8 cellular contexts compared by ENCODE assay signal in the genomic region with DNA sequence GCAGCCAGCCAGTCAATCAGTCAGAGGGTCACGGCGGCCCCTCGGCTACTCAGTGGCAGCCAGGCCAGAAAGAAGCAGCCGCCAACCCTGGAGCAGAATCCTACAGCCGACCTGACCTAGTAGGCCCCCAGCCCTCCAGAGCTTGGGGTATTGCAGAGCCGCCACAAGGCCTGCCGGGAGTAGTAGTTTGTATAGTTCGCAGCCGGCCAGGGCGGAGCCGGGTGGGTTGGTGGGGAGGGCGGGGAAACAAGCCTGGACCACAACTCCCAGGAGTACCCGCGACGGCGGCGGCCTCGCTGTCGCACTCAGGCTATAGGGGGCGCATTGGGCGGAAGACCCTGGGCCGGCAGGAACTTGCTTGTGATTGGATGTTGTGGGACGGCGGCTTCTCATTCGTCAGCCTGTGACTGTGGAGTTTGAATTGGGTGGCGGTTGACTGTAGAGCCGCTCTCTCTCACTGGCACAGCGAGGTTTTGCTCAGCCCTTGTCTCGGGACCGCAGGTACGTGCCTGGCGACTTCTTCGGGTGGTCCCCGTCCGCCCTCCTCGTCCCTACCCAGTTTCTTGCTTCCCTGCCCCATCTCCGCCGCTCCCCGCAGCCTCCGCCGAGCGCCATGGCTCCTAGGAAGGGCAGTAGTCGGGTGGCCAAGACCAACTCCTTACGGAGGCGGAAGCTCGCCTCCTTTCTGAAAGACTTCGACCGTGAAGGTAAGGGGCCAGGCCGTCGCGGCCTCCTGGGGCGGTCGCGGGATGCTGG. TPM values are rescaled to one million over a fixed set of nuclear protein-coding genes. Genes with fewer than 3 reads are reported as not detected.
DNase-seq lines count a peak whose midpoint lies in the region; ATAC-seq and TF ChIP-seq lines count a peak whose summit lies in the region.

A gene (plus strand): TSS at position 439 of the 756 bp plus-strand sequence. CDS start 175 bp downstream, at position 614.

- peak within 1 kb of the TSS; percentile 90 for H3K4me3 ChIP-seq in CD8-positive, alpha-beta T cell (ENCODE audit: low read depth, low read length)
- H3K4me3 ChIP-seq in dorsolateral prefrontal cortex = peak within 1 kb of the TSS; percentile 60 to 100 (median 89)
- H3K4me3 ChIP-seq in right lobe of liver = peak within 1 kb of the TSS; percentile 79 to 97 (median 85)

- peak; percentile 36 for TF ChIP-seq POLR2A in right lobe of liver (IDR thresholded peaks at IDR 0.05)

- no peaks in the 10 kb centered on the region for H3K27me3 ChIP-seq in CD8-positive, alpha-beta T cell (ENCODE audit: insufficient read depth, low read length)
- H3K27me3 ChIP-seq in dorsolateral prefrontal cortex = no peaks in the 10 kb centered on the region
- no peaks in the 10 kb centered on the region for H3K27me3 ChIP-seq in right lobe of liver

- peak; percentile 88 for ATAC-seq in CD8-positive, alpha-beta T cell
- ATAC-seq in GM19452 (IDR thresholded peaks at IDR 0.05; ENCODE audit: unreplicated experiment) = peak; percentile 79
- peak; percentile 92 to 96 (median 94) for ATAC-seq in right lobe of liver

- POLR2A ChIA-PET in CD8-positive, alpha-beta T cell (lab: Charles Lee) = interaction anchor here (0.6 to 1.7 kb wide), 4 partner anchors 10 to 150 kb away, joined by 3 to 5 read pairs (median 4); a partner anchor contains a TSS
- POLR2A ChIA-PET in activated CD4-positive, alpha-beta memory T cell treated with anti-CD3 and anti-CD28 coated beads for 36 hours (lab: Charles Lee) = interaction anchor here (0.7 to 2.2 kb wide), 10 partner anchors 10 to 320 kb away, joined by 3 to 11 read pairs (median 3); a partner anchor contains a TSS

- H3K36me3 ChIP-seq in CD8-positive, alpha-beta T cell (ENCODE audit: insufficient read depth, low read length) = no peaks in the 10 kb centered on the region
- H3K36me3 ChIP-seq in right lobe of liver = peaks cover 0 to 4% (median 0%) of the 10 kb centered on the region in 4 donors

- peaks cover 19% of the 10 kb centered on the region for H3K36me3 Mint-ChIP-seq in CD8-positive, alpha-beta T cell
- peaks cover 37% of the 10 kb centered on the region for H3K36me3 Mint-ChIP-seq in activated CD4-positive, alpha-beta memory T cell treated with anti-CD3 and anti-CD28 coated beads for 36 hours

- intact Hi-C loops in CD8-positive, alpha-beta T cell (cut with DNase I, micrococcal nuclease) = loop anchor here (1.0 to 10.0 kb wide), 11 partner anchors 115 to 1607 kb away; a partner anchor contains a TSS
- intact Hi-C loops in activated CD4-positive, alpha-beta memory T cell treated with anti-CD3 and anti-CD28 coated beads for 36 hours (cut with micrococcal nuclease) = loop anchor here (1.0 to 5.0 kb wide), 9 partner anchors 47 to 300 kb away; a partner anchor contains a TSS
- intact Hi-C loops in dorsolateral prefrontal cortex (cut with DNase I) = loop anchor here (1.0 to 10.0 kb wide), 4 partner anchors 27 to 167 kb away; a partner anchor contains a TSS
- intact Hi-C loops in right lobe of liver (cut with DNase I) = no loop called here

- WGBS in right lobe of liver (ENCODE audit: insufficient coverage, low coverage, low lambda C conversion rate, missing lambda C conversion rate) = 0% methylated on average over 19 of the region's 54 CpGs

- H3K27ac Mint-ChIP-seq in CD8-positive, alpha-beta T cell = peak within 1 kb of the TSS; percentile 90
- peak within 1 kb of the TSS; percentile 88 for H3K27ac Mint-ChIP-seq in activated CD4-positive, alpha-beta memory T cell treated with anti-CD3 and anti-CD28 coated beads for 36 hours

- no peaks in the 10 kb centered on the region for H3K9me3 ChIP-seq in CD8-positive, alpha-beta T cell (ENCODE audit: low read length)
- no peaks in the 10 kb centered on the region for H3K9me3 ChIP-seq in right lobe of liver

- peak within 1 kb of the TSS; percentile 54 for H3K27ac ChIP-seq in CD8-positive, alpha-beta T cell (ENCODE audit: low read depth, low read length)
- H3K27ac ChIP-seq in dorsolateral prefrontal cortex (peak within 1 kb of the TSS in 49 of 59 donors; percentile 6 to 90 (median 67)), right lobe of liver (peak within 1 kb of the TSS; percentile 34 to 62 (median 54))

- peaks cover 28% of the 10 kb centered on the region for H3K4me1 ChIP-seq in CD8-positive, alpha-beta T cell (ENCODE audit: insufficient read depth, low read length)
- H3K4me1 ChIP-seq in right lobe of liver = peaks cover 0 to 24% (median 5%) of the 10 kb centered on the region in 4 donors

- TF ChIP-seq CTCF in CD8-positive, alpha-beta T cell (IDR thresholded peaks at IDR 0.05) = peak; percentile 42
- peak; percentile 72 to 93 (median 85) for TF ChIP-seq CTCF in dorsolateral prefrontal cortex (IDR thresholded peaks at IDR 0.05 in 54 of 56, conservative IDR thresholded peaks at IDR 0.05 in 2 of 56; ENCODE audit: low read depth in 1 of 56, partially characterized antibody in 56 of 56)
- peak; percentile 25 to 74 (median 62) for TF ChIP-seq CTCF in right lobe of liver (IDR thresholded peaks at IDR 0.05)

- H3K27me3 Mint-ChIP-seq in CD8-positive, alpha-beta T cell (ENCODE audit: low read depth) = no peaks in the 10 kb centered on the region
- no peaks in the 10 kb centered on the region for H3K27me3 Mint-ChIP-seq in activated CD4-positive, alpha-beta memory T cell treated with anti-CD3 and anti-CD28 coated beads for 36 hours

- peaks cover 39% of the 10 kb centered on the region for H3K4me1 Mint-ChIP-seq in CD8-positive, alpha-beta T cell (ENCODE audit: low read depth)
- H3K4me1 Mint-ChIP-seq in activated CD4-positive, alpha-beta memory T cell treated with anti-CD3 and anti-CD28 coated beads for 36 hours (ENCODE audit: low read depth) = peaks cover 31% of the 10 kb centered on the region

- CTCF ChIA-PET in CD8-positive, alpha-beta T cell (lab: Charles Lee) = interaction anchor here (1.3 to 2.8 kb wide), 3 partner anchors 10 to 168 kb away, joined by 3 to 11 read pairs (median 8); a partner anchor contains a TSS
- CTCF ChIA-PET in activated CD4-positive, alpha-beta memory T cell treated with anti-CD3 and anti-CD28 coated beads for 36 hours (lab: Charles Lee) = interaction anchor here (0.7 to 5.2 kb wide), 9 partner anchors 10 to 1223 kb away, joined by 3 to 47 read pairs (median 3); a partner anchor contains a TSS

- peak; percentile 97 to 99 (median 99) for DNase-seq in CD8-positive, alpha-beta T cell
- DNase-seq in HK-2 (ENCODE audit: unreplicated experiment) (peak; percentile 99), NCI-H82 treated with DMSO at 0.1 percent for 48 hours (lab: John Stamatoyannopoulos, UW; ENCODE audit: unreplicated experiment) (peak; percentile 97), dorsolateral prefrontal cortex (peak; percentile 94 to 99 (median 98)), right lobe of liver (peak; percentile 98 to 99 (median 99))
- peak; percentile 99 for DNase-seq in activated CD4-positive, alpha-beta memory T cell treated with anti-CD3 and anti-CD28 coated beads for 36 hours
- DNase-seq in stimulated activated CD4-positive, alpha-beta T cell treated with anti-CD3 and anti-CD28 coated beads, Interleukin-4, amount 100 ng/mL, for 4 hours = peak; percentile 96 to 98

- peak within 1 kb of the TSS; percentile 88 for H3K4me3 Mint-ChIP-seq in CD8-positive, alpha-beta T cell
- H3K4me3 Mint-ChIP-seq in activated CD4-positive, alpha-beta memory T cell treated with anti-CD3 and anti-CD28 coated beads for 36 hours = peak within 1 kb of the TSS; percentile 97

- no peaks in the 10 kb centered on the region for H3K9me3 Mint-ChIP-seq in CD8-positive, alpha-beta T cell
- no peaks in the 10 kb centered on the region for H3K9me3 Mint-ChIP-seq in activated CD4-positive, alpha-beta memory T cell treated with anti-CD3 and anti-CD28 coated beads for 36 hours

RNA-seq across cellular contexts. Expression of the gene that starts here (rescaled TPM):
- under 1 TPM; 0.25 to 0.62 TPM for total RNA-seq in CD8-positive, alpha-beta T cell
- total RNA-seq in activated CD4-positive, alpha-beta memory T cell treated with anti-CD3 and anti-CD28 coated beads for 36 hours = 10 to 100 TPM; 55.0 to 56.0 TPM
- total RNA-seq in dorsolateral prefrontal cortex (1 to 10 TPM in 51 of 120 experiments, under 1 TPM in 69; 0.30 to 1.9 (median 0.93) TPM), right lobe of liver (1 to 10 TPM in 2 of 6 experiments, under 1 TPM in 4; 0.31 to 2.2 (median 0.76) TPM)

Comparison
In these comparisons a context has a peak if more than half of its experiments do, and no peak if none do; other contexts are left out.
1. Peak in every context shown above with its lines: DNase-seq, ATAC-seq, H3K4me3 ChIP-seq and H3K27ac ChIP-seq.
2. RNA of the gene that starts here (total RNA-seq): 55.0 to 56.0 TPM in activated CD4-positive, alpha-beta memory T cell treated with anti-CD3 and anti-CD28 coated beads for 36 hours; 0.30 to 1.9 TPM in dorsolateral prefrontal cortex, 0.31 to 2.2 TPM in right lobe of liver and 0.25 to 0.62 TPM in CD8-positive, alpha-beta T cell; every median in the first group is over 10 times any median in the second.
3. Peak in DNase-seq, ATAC-seq, H3K4me3 ChIP-seq and H3K27ac ChIP-seq in CD8-positive, alpha-beta T cell; RNA of the gene not detected or under 1 TPM.
4. intact Hi-C loops: an anchor here in CD8-positive, alpha-beta T cell (1.0 to 10.0 kb wide), activated CD4-positive, alpha-beta memory T cell treated with anti-CD3 and anti-CD28 coated beads for 36 hours (1.0 to 5.0 kb wide) and dorsolateral prefrontal cortex (1.0 to 10.0 kb wide); none called in right lobe of liver.